Comparison of ENCODE assay signal across 12 cellular contexts in genomic region chr15:36844453-36845094, GRCh38.
DNase-seq lines count a peak whose midpoint lies in the region; ATAC-seq, FAIRE-seq and TF ChIP-seq lines count a peak whose summit lies in the region.
"Had no signal": no experiment of that assay in that cellular context is flagged by ENCODE, and none has a peak within 500 bp of the region (broad histone marks: within the 10 kb centered on the region; RNA-seq: fewer than 3 reads in every experiment).

No MANE protein-coding gene starts in this region.

- H2AFZ ChIP-seq in astrocyte (ENCODE audit: low read depth, low read length), result no peak overlapping the region

- ATAC-seq in omental fat pad (ENCODE audit: low FRiP score) (no peak), GM19324 (IDR thresholded peaks at IDR 0.05; ENCODE audit: low FRiP score, unreplicated experiment) (no peak), GM18517 (IDR thresholded peaks at IDR 0.05; ENCODE audit: unreplicated experiment) (no peak)

- H3K9me3 Mint-ChIP-seq in astrocyte (ENCODE audit: unreplicated experiment) (no peaks in the 10 kb centered on the region), nephron (no peaks in the 10 kb centered on the region)

- no peaks in the 10 kb centered on the region for H3K27me3 ChIP-seq in astrocyte (ENCODE audit: insufficient read depth, low read length)
- H3K27me3 ChIP-seq in right atrium auricular region, result no peaks in the 10 kb centered on the region

- peak; percentile 39 for FAIRE-seq in astrocyte (lab: Jason Lieb, UNC)

- no peaks in the 10 kb centered on the region for H3K4me1 ChIP-seq in astrocyte (ENCODE audit: insufficient read depth, low read length)
- H3K4me1 ChIP-seq in right atrium auricular region, result no peaks in the 10 kb centered on the region

- DNase-seq in DMS53 treated with DMSO at 0.1 percent for 48 hours (lab: John Stamatoyannopoulos, UW; ENCODE audit: unreplicated experiment), result peak; percentile 37
- peak; percentile 18 for DNase-seq in M059J (ENCODE audit: low read depth)
- DNase-seq in astrocyte (ENCODE audit: low read depth), result peak; percentile 36
- DNase-seq in omental fat pad (ENCODE audit: low spot score), result no peak
- DNase-seq in right atrium auricular region (ENCODE audit: low spot score), result no peak
- DNase-seq: activated CD8-positive, alpha-beta memory T cell treated with anti-CD3 and anti-CD28 coated beads, Interleukin-2, amount 50 U/mL, for 4 hours; esophagus squamous epithelium; OCI-M1; posterior cingulate gyrus had no signal

- TF ChIP-seq CTCF in astrocyte (IDR thresholded peaks at IDR 0.05; ENCODE audit: insufficient read depth, low read depth, low read length), result no peak
- TF ChIP-seq CTCF in nephron (IDR thresholded peaks at IDR 0.05; ENCODE audit: unreplicated experiment in 3 of 3), result no peak
- no peak for TF ChIP-seq CTCF in omental fat pad (IDR thresholded peaks at IDR 0.05)
- no peak for TF ChIP-seq CTCF in right atrium auricular region (IDR thresholded peaks at IDR 0.05)

- H3K9ac ChIP-seq in astrocyte (ENCODE audit: low read length), result no peak overlapping the region

- no peaks in the 10 kb centered on the region for H3K79me2 ChIP-seq in astrocyte (ENCODE audit: insufficient read depth, low read length)

- H3K27ac ChIP-seq in astrocyte (ENCODE audit: low read depth, low read length) (no peak overlapping the region), right atrium auricular region (no peak overlapping the region)
- H3K27ac ChIP-seq: esophagus squamous epithelium had no signal

- H3K27me3 Mint-ChIP-seq in astrocyte (ENCODE audit: low read depth, unreplicated experiment) (peaks cover 8% of the 10 kb centered on the region), nephron (ENCODE audit: low read depth) (peaks cover 4% of the 10 kb centered on the region)

- H3K27ac Mint-ChIP-seq in astrocyte (ENCODE audit: unreplicated experiment), result no peak overlapping the region
- peak overlapping the region; percentile 43 to 67 (median 55) for H3K27ac Mint-ChIP-seq in nephron

- peak overlapping the region; percentile 21 for H3K4me2 ChIP-seq in astrocyte (ENCODE audit: low read length)

- H4K20me1 ChIP-seq in astrocyte (ENCODE audit: insufficient read depth, low read length), result no peaks in the 10 kb centered on the region

- H3K4me3 ChIP-seq in astrocyte (ENCODE audit: insufficient read depth, low read depth, low read length) (no peak overlapping the region), right atrium auricular region (no peak overlapping the region)
- H3K4me3 ChIP-seq: esophagus squamous epithelium had no signal

- H3K4me3 Mint-ChIP-seq in astrocyte (ENCODE audit: unreplicated experiment) (no peak overlapping the region), nephron (peak overlapping the region in 2 of 3 experiments; percentile 1 to 2)

- no peaks in the 10 kb centered on the region for H3K36me3 ChIP-seq in astrocyte (ENCODE audit: insufficient read depth, low read length)
- H3K36me3 ChIP-seq in right atrium auricular region, result no peaks in the 10 kb centered on the region
- H3K36me3 ChIP-seq: esophagus squamous epithelium had no signal

- H3K4me1 Mint-ChIP-seq in astrocyte (ENCODE audit: low read depth, unreplicated experiment) (peaks cover 6% of the 10 kb centered on the region), nephron (peaks cover 27% of the 10 kb centered on the region)

- H3K36me3 Mint-ChIP-seq in astrocyte (ENCODE audit: low read depth, unreplicated experiment) (no peaks in the 10 kb centered on the region), nephron (ENCODE audit: low read depth) (no peaks in the 10 kb centered on the region)

- H3K9me3 ChIP-seq in astrocyte (ENCODE audit: insufficient read depth, low read depth, low read length), result no peaks in the 10 kb centered on the region
- no peaks in the 10 kb centered on the region for H3K9me3 ChIP-seq in right atrium auricular region
- H3K9me3 ChIP-seq: esophagus squamous epithelium had no signal

Comparison
In these comparisons a context has a peak if more than half of its experiments do, and no peak if none do; other contexts are left out.
1. DNase-seq: peak in DMS53 treated with DMSO at 0.1 percent for 48 hours (single experiment), M059J (single experiment) and astrocyte (single experiment); none in omental fat pad (single experiment) and right atrium auricular region (single experiment).